29 cellular contexts compared by ENCODE assay signal in genomic region chr12:117073611-117074010, GRCh38. TPM values are rescaled to one million over a fixed set of nuclear protein-coding genes. Genes with fewer than 3 reads are reported as not detected.
"Had no signal": no experiment of that assay in that cellular context is flagged by ENCODE, and none has a peak within 500 bp of the region (broad histone marks: within the 10 kb centered on the region; RNA-seq: fewer than 3 reads in every experiment).

No MANE protein-coding gene starts in this region.

- H3K9ac ChIP-seq: KMS-11 had no signal

- H3K4me3 ChIP-seq: breast epithelium had no signal

- H3K9me3 ChIP-seq: breast epithelium had no signal

- H3K27me3 ChIP-seq: breast epithelium had no signal

- H3K4me1 ChIP-seq: breast epithelium had no signal

- H3K4me2 ChIP-seq: KMS-11 had no signal

- H3K36me3 ChIP-seq: breast epithelium had no signal

- DNase-seq: activated B cell treated with CpG ODN at 0.5 μM for 24 hours; activated CD4-positive, alpha-beta T cell treated with anti-CD3 and anti-CD28 coated beads for 1 hour; activated CD4-positive, alpha-beta T cell treated with anti-CD3 and anti-CD28 coated beads, Interleukin-2, amount 10 ng/mL, durations not matched to agents 24 days and 14 days; activated CD4-positive, alpha-beta T cell treated with anti-CD3 and anti-CD28 coated beads, Interleukin-2, amount 50 U/mL, for 48 hours; activated CD8-positive, alpha-beta memory T cell treated with anti-CD3 and anti-CD28 coated beads, Interleukin-2, amount 10 ng/mL, durations not matched to agents 7 days and 5 days; activated effector memory CD4-positive, alpha-beta T cell treated with Interleukin-2 at 50 U/mL for 16 hours; activated naive CD4-positive, alpha-beta T cell; activated T-cell treated with anti-CD3 and anti-CD28 coated beads, Interleukin-2, amount 50 U/mL, for 24 hours; MV-4-11; NCI-H1092 treated with DMSO at 0.1 percent for 48 hours; NCI-H1417 treated with DMSO at 0.1 percent for 48 hours; NCI-H1694; NCI-H2029; NCI-H2107; NCI-H2171 treated with DMSO at 0.1 percent for 48 hours; NCI-H226; NCI-H510A; NCI-H526 treated with DMSO at 0.1 percent for 48 hours; NCI-H82; NK-92 treated with Interleukin-12 subunit alpha and Interleukin-12 subunit beta, amount 100 ng/mL, for 24 hours; OCI-M1; RPMI8226; SHP77 treated with DMSO at 0.1 percent for 48 hours; T-helper 17 cell; T-helper 9 cell had no signal

- H3K27ac ChIP-seq: breast epithelium, KMS-11 had no signal

- ATAC-seq: activated CD8-positive, alpha-beta memory T cell treated with anti-CD3 and anti-CD28 coated beads, Interleukin-2, amount 10 ng/mL, durations not matched to agents 7 days and 5 days; Panc1; T-helper 17 cell had no signal

RNA-seq across cellular contexts. Expression of gene TESC, which starts 25.6 kb away (rescaled TPM):
- total RNA-seq: MCF 10A had no signal
